ENCODE assay signal across 24 cellular contexts in the genomic region with DNA sequence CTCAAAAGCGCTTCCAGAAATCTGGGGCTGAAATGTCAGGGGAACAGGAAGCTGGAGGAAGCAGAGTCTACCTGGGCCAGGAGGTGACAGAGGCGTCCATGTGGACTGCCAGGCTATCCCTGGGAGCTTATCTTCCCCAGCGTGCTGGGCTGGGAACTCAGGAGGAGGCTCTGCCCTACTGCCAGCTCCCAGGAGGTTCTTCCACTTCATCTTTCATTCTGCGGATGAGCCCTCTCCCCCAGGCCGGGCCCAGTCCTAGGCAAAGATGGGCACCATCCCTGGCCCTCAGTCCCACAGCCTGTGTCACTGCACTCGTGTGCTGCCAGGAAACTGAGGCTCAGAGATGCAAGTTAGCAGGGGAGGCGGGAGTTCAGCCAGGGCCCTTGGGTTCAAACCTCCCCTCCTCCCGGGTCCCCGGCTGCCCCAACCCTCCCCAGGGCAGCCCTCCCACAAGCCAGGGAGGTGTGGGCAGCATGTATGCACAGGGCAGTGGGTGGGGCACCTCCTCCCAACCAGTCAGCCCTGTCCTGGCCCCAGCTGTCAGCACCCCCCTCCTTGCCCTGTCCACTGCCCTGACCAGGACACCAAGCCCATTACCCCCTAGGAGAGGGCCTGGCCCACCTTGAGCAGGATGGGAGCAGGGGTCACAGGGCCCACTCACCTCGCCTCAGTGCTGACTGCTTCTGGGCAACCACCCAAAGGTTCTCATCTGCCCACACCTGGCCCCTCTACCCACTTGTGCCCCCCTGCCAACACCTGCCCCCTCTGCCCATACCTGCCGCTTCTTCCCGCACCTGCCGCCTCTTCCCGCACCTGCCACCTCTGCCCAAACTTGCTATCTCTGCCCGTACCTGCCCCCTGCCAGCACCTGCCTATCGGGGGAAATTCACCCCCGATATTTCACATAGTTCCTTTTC.
DNase-seq lines count a peak whose midpoint lies in the region; ATAC-seq and TF ChIP-seq lines count a peak whose summit lies in the region.
"Had no signal": no experiment of that assay in that cellular context is flagged by ENCODE, and none has a peak within 500 bp of the region (broad histone marks: within the 10 kb centered on the region; RNA-seq: fewer than 3 reads in every experiment).

No MANE protein-coding gene starts in this region.

- TF ChIP-seq CTCF in HCT116 (IDR thresholded peaks at IDR 0.05 in 2 of 3, conservative IDR thresholded peaks at IDR 0.05 in 1 of 3; ENCODE audit: borderline replicate concordance in 1 of 3, insufficient read depth in 1 of 3, low read depth in 2 of 3, low read length in 2 of 3) (no peak), VCaP (conservative IDR thresholded peaks at IDR 0.05) (no peak), osteoblast (IDR thresholded peaks at IDR 0.05; ENCODE audit: extremely low read depth, low read depth, low read length) (no peak)

- H3K79me2 ChIP-seq in HCT116 (ENCODE audit: insufficient read depth, low read length) (no peaks in the 10 kb centered on the region), osteoblast (ENCODE audit: insufficient read depth, low read length) (no peaks in the 10 kb centered on the region)

- H3K4me3 ChIP-seq in HCT116 (replicated peaks in 1 of 2; ENCODE audit: low read depth in 1 of 2, low read length in 2 of 2) (no peak overlapping the region), osteoblast (ENCODE audit: insufficient read depth, low read length) (no peak overlapping the region)
- H3K4me3 ChIP-seq: lung, SK-N-MC had no signal

- no peak for TF ChIP-seq RAD21 in HCT116 (IDR thresholded peaks at IDR 0.05; ENCODE audit: low read depth)

- H3K27ac ChIP-seq in HCT116 (ENCODE audit: low read depth, low read length) (no peak overlapping the region), VCaP (peak overlapping the region; percentile 9; the same call in 1 of the 2 replicates), osteoblast (ENCODE audit: low read depth, low read length) (no peak overlapping the region)
- H3K27ac ChIP-seq: HL-60, SK-N-MC had no signal

- H3K4me2 ChIP-seq in HCT116 (ENCODE audit: low read length) (no peak overlapping the region), osteoblast (ENCODE audit: insufficient read depth, low read length) (no peak overlapping the region)

- TF ChIP-seq POLR2A in HCT116 (IDR thresholded peaks at IDR 0.05; ENCODE audit: borderline replicate concordance, extremely low read depth, insufficient read depth, insufficient read length), result no peak

- intact Hi-C loops in HCT116 (cut with micrococcal nuclease), result no loop called here

- RAD21 ChIA-PET in HCT116 (lab: Charles Lee; ENCODE audit: low non-redundant PET in 1 of 2, low total read pairs in 2 of 2, uncharacterized antibody in 2 of 2, unreplicated experiment in 2 of 2), result no interaction called here

- CTCF ChIA-PET in HCT116 (lab: Charles Lee) (no interaction called here), HEK293T (lab: Yijun Ruan, JAX) (no interaction called here)

- H3K36me3 ChIP-seq in HCT116 (ENCODE audit: control insufficient read depth in 1 of 2, insufficient read depth in 2 of 2, low read length in 2 of 2), result no peaks in the 10 kb centered on the region
- no peaks in the 10 kb centered on the region for H3K36me3 ChIP-seq in osteoblast (ENCODE audit: insufficient read depth, low read length)

- H2AFZ ChIP-seq in HCT116 (ENCODE audit: low read depth, low read length, poor library complexity, severe bottlenecking) (no peak overlapping the region), osteoblast (ENCODE audit: low read length) (no peak overlapping the region)

- H3K9ac ChIP-seq in HCT116 (ENCODE audit: low read length), result no peak overlapping the region

- H3K27me3 ChIP-seq in HCT116 (ENCODE audit: insufficient read depth, low read length) (peaks cover 9% of the 10 kb centered on the region; the same call in 1 of the 2 replicates), osteoblast (ENCODE audit: insufficient read depth, low read length) (no peaks in the 10 kb centered on the region)

- POLR2A ChIA-PET in HCT116 (lab: Charles Lee), result no interaction called here
- POLR2A ChIA-PET in HEK293T (lab: Yijun Ruan, JAX), result interaction anchor here (0.5 kb wide), 1 partner anchor 383 kb away, joined by 3 read pairs; no protein-coding TSS in a partner anchor

- DNase-seq in HCT116 (ENCODE audit: low read depth, low spot score) (no peak), NCI-H2029 treated with DMSO at 0.1 percent for 48 hours (lab: John Stamatoyannopoulos, UW) (peak; percentile 35), osteoblast (ENCODE audit: insufficient read length, low spot score, missing footprints) (peak; percentile 73), HEK293T (ENCODE audit: extremely low spot score) (no peak)
- DNase-seq: activated B cell treated with CpG ODN at 0.5 μM for 24 hours; activated CD4-positive, alpha-beta T cell treated with anti-CD3 and anti-CD28 coated beads, Interleukin-2, amount 50 U/mL, for 48 hours; activated CD8-positive, alpha-beta memory T cell treated with anti-CD3 and anti-CD28 coated beads, Interleukin-2, amount 50 U/mL, for 48 hours; CD4-positive, alpha-beta memory T cell; effector CD4-positive, alpha-beta T cell; erythroblast; hippocampal formation; islet precursor cell; NCI-H1092 treated with DMSO at 0.1 percent for 48 hours; NCI-H226; NK-92 treated with Interleukin-12 subunit alpha and Interleukin-12 subunit beta, amount 100 ng/mL, for 24 hours; nucleus accumbens; stimulated activated CD4-positive, alpha-beta T cell treated with anti-CD3 and anti-CD28 coated beads, Interleukin-2, amount 100 ng/mL, for 48 hours; stimulated activated naive CD8-positive, alpha-beta T cell treated with anti-CD3 and anti-CD28 coated beads, Interleukin-15, Interleukin-2, amounts not matched to agents 100 U/mL and 50 U/mL, for 24 hours had no signal

- no peaks in the 10 kb centered on the region for H3K4me1 ChIP-seq in HCT116 (ENCODE audit: control insufficient read depth in 1 of 2, insufficient read depth in 2 of 2, low read length in 2 of 2)
- no peaks in the 10 kb centered on the region for H3K4me1 ChIP-seq in osteoblast (ENCODE audit: insufficient read depth, low read length)

- H3K9me3 ChIP-seq in HCT116 (ENCODE audit: control insufficient read depth in 1 of 2, insufficient read depth in 1 of 2, low read depth in 1 of 2, low read length in 2 of 2) (peaks cover 0 to 10% of the 10 kb centered on the region in 2 experiments; a peak in 2 of 4 replicates), osteoblast (ENCODE audit: low read depth, low read length) (no peaks in the 10 kb centered on the region)

- BruUV-seq in HCT116 (replicated peaks; lab: Mats Ljungman, UMichigan), result no TSS peak

- no peaks in the 10 kb centered on the region for H3K9me2 ChIP-seq in HCT116 (ENCODE audit: insufficient read depth)

- peak; percentile 27; the same call in 1 of the 2 replicates for ATAC-seq in HCT116
- no peak for ATAC-seq in HG03457 (IDR thresholded peaks at IDR 0.05; ENCODE audit: unreplicated experiment)
- ATAC-seq in HG03108 (IDR thresholded peaks at IDR 0.05; ENCODE audit: unreplicated experiment), result no peak
- ATAC-seq: stimulated activated naive CD8-positive, alpha-beta T cell treated with anti-CD3 and anti-CD28 coated beads, Interleukin-15, Interleukin-2, amounts not matched to agents 100 U/mL and 50 U/mL, for 24 hours had no signal

- no peaks in the 10 kb centered on the region for H4K20me1 ChIP-seq in HCT116 (ENCODE audit: insufficient read depth)
- no peaks in the 10 kb centered on the region for H4K20me1 ChIP-seq in osteoblast (ENCODE audit: insufficient read depth, low read length)

TF ChIP-seq in HCT116, 20 proteins besides CTCF, POLR2A, EP300 and RAD21 (continues in another document):
- TF ChIP-seq ZFX (IDR thresholded peaks at IDR 0.05) (no peak), ATF3 (IDR thresholded peaks at IDR 0.05) (no peak), SRF (IDR thresholded peaks at IDR 0.05; ENCODE audit: low read depth) (no peak), ZNF274 (IDR thresholded peaks at IDR 0.05; ENCODE audit: low read depth, low read length) (no peak)

TF ChIP-seq in HEK293T, 16 proteins besides CTCF, POLR2A, EP300 and RAD21:
- TF ChIP-seq CTBP1 (IDR thresholded peaks at IDR 0.05; ENCODE audit: borderline replicate concordance), result no peak
- no peak for TF ChIP-seq FOXK2 (IDR thresholded peaks at IDR 0.05)
- TF ChIP-seq BHLHE40 (IDR thresholded peaks at IDR 0.05; ENCODE audit: borderline replicate concordance), result no peak
- no peak for TF ChIP-seq ZNF384 (IDR thresholded peaks at IDR 0.05)
- TF ChIP-seq ELF4 (IDR thresholded peaks at IDR 0.05), result no peak
- TF ChIP-seq SUZ12 (IDR thresholded peaks at IDR 0.05), result no peak
- no peak for TF ChIP-seq L3MBTL2 (conservative IDR thresholded peaks at IDR 0.05)

Comparison
In these comparisons a context has a peak if more than half of its experiments do, and no peak if none do; other contexts are left out.
1. DNase-seq: peak in NCI-H2029 treated with DMSO at 0.1 percent for 48 hours (single experiment) and osteoblast (single experiment); none in HCT116 (single experiment) and HEK293T (single experiment).